8 cellular contexts compared by ENCODE assay signal in genomic region chr20:39885975-39886649, GRCh38.
A peak's percentile ranks its signal among the peaks of the same experiment; 100 is the strongest.
DNase-seq lines count a peak whose midpoint lies in the region; ATAC-seq and TF ChIP-seq lines count a peak whose summit lies in the region.

No MANE protein-coding gene starts in this region.

- CTCF ChIA-PET in SK-N-SH (lab: Yijun Ruan, JAX): interaction anchor here (1.0 to 4.3 kb wide), 4 partner anchors 12 to 804 kb away, joined by 3 to 18 read pairs (median 6); partner anchors contain the start of gene MAFB

- peak; percentile 79 for TF ChIP-seq RAD21 in SK-N-SH (IDR thresholded peaks at IDR 0.05; ENCODE audit: low read length)

- no peaks in the 10 kb centered on the region for H3K27me3 ChIP-seq in SK-N-SH (ENCODE audit: insufficient read depth)

- no peak overlapping the region for H3K4me3 Mint-ChIP-seq in HFFc6
- no peak overlapping the region for H3K4me3 Mint-ChIP-seq in activated T-cell treated with anti-CD3 and anti-CD28 coated beads, Interleukin-2, amount 50 U/mL, for 4 hours

- H3K4me1 Mint-ChIP-seq in HFFc6 (ENCODE audit: low read depth): peaks cover 16% of the 10 kb centered on the region
- no peaks in the 10 kb centered on the region for H3K4me1 Mint-ChIP-seq in activated T-cell treated with anti-CD3 and anti-CD28 coated beads, Interleukin-2, amount 50 U/mL, for 4 hours (ENCODE audit: low read depth)

- H3K4me1 ChIP-seq in SK-N-SH (ENCODE audit: control insufficient read depth in 1 of 2, insufficient read depth in 2 of 2, low read depth in 1 of 2, low read length in 1 of 2): no peaks in the 10 kb centered on the region; a peak in 1 of 4 replicates

- no peaks in the 10 kb centered on the region for H3K27me3 Mint-ChIP-seq in HFFc6 (ENCODE audit: insufficient read depth)
- no peaks in the 10 kb centered on the region for H3K27me3 Mint-ChIP-seq in activated T-cell treated with anti-CD3 and anti-CD28 coated beads, Interleukin-2, amount 50 U/mL, for 4 hours (ENCODE audit: low read depth)

- POLR2A ChIA-PET in SK-N-SH (lab: Yijun Ruan, JAX): no interaction called here

- H3K79me2 ChIP-seq in SK-N-SH (ENCODE audit: insufficient read depth): no peaks in the 10 kb centered on the region

- no peak overlapping the region for H3K4me2 ChIP-seq in SK-N-SH

- WGBS in SK-N-SH (ENCODE audit: low lambda C conversion rate): 21% methylated on average over 7 of the region's 7 CpGs

- no peak overlapping the region for H3K4me3 ChIP-seq in SK-N-SH (ENCODE audit: low read depth in 2 of 2, low read length in 1 of 2)
- no peak overlapping the region for H3K4me3 ChIP-seq in fibroblast of mammary gland (ENCODE audit: control insufficient read depth, low read depth, low read length)

- TF ChIP-seq CTCF in HFFc6 (IDR thresholded peaks at IDR 0.05) (peak; percentile 73), SK-N-SH (IDR thresholded peaks at IDR 0.05) (peak; percentile 61), fibroblast of mammary gland (conservative IDR thresholded peaks at IDR 0.05; ENCODE audit: control insufficient read depth, insufficient read depth, low read depth, low read length) (peak; percentile 68)

- H3K9me3 ChIP-seq in SK-N-SH: no peaks in the 10 kb centered on the region

- peak overlapping the region; percentile 36; the same call in 1 of the 2 replicates for H2AFZ ChIP-seq in SK-N-SH (ENCODE audit: low read depth)

- peak overlapping the region; percentile 15; the same call in 1 of the 2 replicates for H3K27ac Mint-ChIP-seq in HFFc6

- H4K20me1 ChIP-seq in SK-N-SH (ENCODE audit: insufficient read depth): no peaks in the 10 kb centered on the region

- no peaks in the 10 kb centered on the region for H3K36me3 ChIP-seq in SK-N-SH (replicated peaks in 1 of 2; ENCODE audit: control insufficient read depth in 1 of 2, insufficient read depth in 2 of 2, low read length in 1 of 2)

- H3K9me3 Mint-ChIP-seq in HFFc6: no peaks in the 10 kb centered on the region; the same call in 1 of the 2 replicates
- H3K9me3 Mint-ChIP-seq in activated T-cell treated with anti-CD3 and anti-CD28 coated beads, Interleukin-2, amount 50 U/mL, for 4 hours: no peaks in the 10 kb centered on the region

- no peak for TF ChIP-seq EP300 in SK-N-SH (IDR thresholded peaks at IDR 0.05; ENCODE audit: borderline replicate concordance in 1 of 2, low read depth in 1 of 2, low read length in 1 of 2)

- no peaks in the 10 kb centered on the region for H3K36me3 Mint-ChIP-seq in HFFc6 (ENCODE audit: low read depth)
- H3K36me3 Mint-ChIP-seq in activated T-cell treated with anti-CD3 and anti-CD28 coated beads, Interleukin-2, amount 50 U/mL, for 4 hours (ENCODE audit: insufficient read depth): no peaks in the 10 kb centered on the region

- no peaks in the 10 kb centered on the region for H3K9me2 ChIP-seq in SK-N-SH

- no peak overlapping the region for H3K9ac ChIP-seq in SK-N-SH

- H3K27ac ChIP-seq in SK-N-SH (ENCODE audit: low read depth in 2 of 2, low read length in 1 of 2): no peak overlapping the region

- ATAC-seq in HG02973 (IDR thresholded peaks at IDR 0.05; ENCODE audit: unreplicated experiment): no peak
- ATAC-seq in activated T-cell treated with anti-CD3 and anti-CD28 coated beads, Interleukin-2, amount 50 U/mL, for 4 hours: no peak
- no peak for ATAC-seq in GM18511 (IDR thresholded peaks at IDR 0.05; ENCODE audit: unreplicated experiment)

- DNase-seq in D341Med (ENCODE audit: low spot score): peak; percentile 47
- peak; percentile 69 for DNase-seq in HFFc6
- DNase-seq in SK-N-SH: peak; percentile 29
- DNase-seq in fibroblast of mammary gland (ENCODE audit: low read depth): peak; percentile 92
- peak; percentile 60 for DNase-seq in non-pigmented ciliary epithelial cell (ENCODE audit: low read depth)
- no peak for DNase-seq in activated T-cell treated with anti-CD3 and anti-CD28 coated beads, Interleukin-2, amount 50 U/mL, for 4 hours

- no peaks in the 10 kb centered on the region for H3F3A ChIP-seq in SK-N-SH (replicated peaks; ENCODE audit: insufficient read depth)

TF ChIP-seq in SK-N-SH, 30 proteins besides CTCF, POLR2A, EP300 and RAD21:
- TF ChIP-seq PBX3 (IDR thresholded peaks at IDR 0.05) (no peak), SMC3 (IDR thresholded peaks at IDR 0.05; ENCODE audit: low read depth, low read length) (peak; percentile 62), RCOR1 (IDR thresholded peaks at IDR 0.05; ENCODE audit: low read length) (no peak), TEAD4 (IDR thresholded peaks at IDR 0.05; ENCODE audit: borderline replicate concordance, insufficient read depth) (no peak), GATA2 (CRISPR knock-in tag; IDR thresholded peaks at IDR 0.05) (no peak), REST (IDR thresholded peaks at IDR 0.05; ENCODE audit: low read depth, low read length) (no peak), MEF2A (IDR thresholded peaks at IDR 0.05; ENCODE audit: borderline replicate concordance, low read depth) (no peak), RXRA (IDR thresholded peaks at IDR 0.05; ENCODE audit: borderline replicate concordance, low read depth) (no peak)
